In genomic region chr17:7842950-7843535, GRCh38 we compare ENCODE assay signal across 8 cellular contexts. TPM values are rescaled to one million over a fixed set of nuclear protein-coding genes. Genes with fewer than 3 reads are reported as not detected.
DNase-seq lines count a peak whose midpoint lies in the region.

No MANE protein-coding gene starts in this region.

- no peaks in the 10 kb centered on the region for H3K27me3 Mint-ChIP-seq in activated CD4-positive, alpha-beta T cell treated with anti-CD3 and anti-CD28 coated beads, Interleukin-2, amount 10 ng/mL, durations not matched to agents 7 days and 5 days

- CTCF ChIA-PET in activated CD4-positive, alpha-beta T cell treated with anti-CD3 and anti-CD28 coated beads, Interleukin-2, amount 10 ng/mL, durations not matched to agents 7 days and 5 days (lab: Charles Lee): interaction anchor here (1.3 to 3.4 kb wide), 3 partner anchors 8 to 10 kb away, joined by 3 to 12 read pairs (median 6); partner anchors contain the start of gene KDM6B

- H3K36me3 ChIP-seq in thymus (ENCODE audit: control insufficient read depth, insufficient read depth): peaks cover 28% of the 10 kb centered on the region

- POLR2A ChIA-PET in activated CD4-positive, alpha-beta T cell treated with anti-CD3 and anti-CD28 coated beads, Interleukin-2, amount 10 ng/mL, durations not matched to agents 7 days and 5 days (lab: Charles Lee): no interaction called here

- peak overlapping the region; percentile 98 for H3K4me3 Mint-ChIP-seq in activated CD4-positive, alpha-beta T cell treated with anti-CD3 and anti-CD28 coated beads, Interleukin-2, amount 10 ng/mL, durations not matched to agents 7 days and 5 days

- H3K36me3 Mint-ChIP-seq in activated CD4-positive, alpha-beta T cell treated with anti-CD3 and anti-CD28 coated beads, Interleukin-2, amount 10 ng/mL, durations not matched to agents 7 days and 5 days (ENCODE audit: low read depth): peaks cover 4% of the 10 kb centered on the region

- H3K9me3 ChIP-seq in thymus (ENCODE audit: control insufficient read depth): no peaks in the 10 kb centered on the region

- H3K4me3 ChIP-seq in thymus (ENCODE audit: low read length): peak overlapping the region; percentile 65

- no peaks in the 10 kb centered on the region for H3K27me3 ChIP-seq in thymus (ENCODE audit: control insufficient read depth, insufficient read depth)

- peak overlapping the region; percentile 97 for H3K27ac Mint-ChIP-seq in activated CD4-positive, alpha-beta T cell treated with anti-CD3 and anti-CD28 coated beads, Interleukin-2, amount 10 ng/mL, durations not matched to agents 7 days and 5 days

- no peaks in the 10 kb centered on the region for H3K9me3 Mint-ChIP-seq in activated CD4-positive, alpha-beta T cell treated with anti-CD3 and anti-CD28 coated beads, Interleukin-2, amount 10 ng/mL, durations not matched to agents 7 days and 5 days

- H3K4me1 Mint-ChIP-seq in activated CD4-positive, alpha-beta T cell treated with anti-CD3 and anti-CD28 coated beads, Interleukin-2, amount 10 ng/mL, durations not matched to agents 7 days and 5 days: peaks cover 47% of the 10 kb centered on the region

- H3K27ac ChIP-seq in epithelial cell of prostate (peak overlapping the region; percentile 100), thymus (ENCODE audit: low read depth) (peak overlapping the region; percentile 95)

- peaks cover 31% of the 10 kb centered on the region for H3K4me1 ChIP-seq in thymus (ENCODE audit: control insufficient read depth, insufficient read depth, low read length)

- WGBS in thymus: under 1% methylated on average over 27 of the region's 27 CpGs

- peak; percentile 33 to 49 for DNase-seq in SHP77 (lab: John Stamatoyannopoulos, UW)
- DNase-seq in SHP77 treated with DMSO at 0.1 percent for 48 hours (lab: John Stamatoyannopoulos, UW): no peak
- peak; percentile 43 for DNase-seq in KG1 (lab: John Stamatoyannopoulos, UW)
- no peak for DNase-seq in activated CD4-positive, alpha-beta T cell treated with anti-CD3 and anti-CD28 coated beads, Interleukin-2, amount 10 ng/mL, durations not matched to agents 7 days and 5 days
- DNase-seq in epithelial cell of prostate (ENCODE audit: low read depth, low spot score): peak; percentile 84
- DNase-seq in mucosa of gallbladder (ENCODE audit: low spot score): peak; percentile 70
- no peak for DNase-seq in NCI-H2081 treated with DMSO at 0.1 percent for 48 hours (lab: John Stamatoyannopoulos, UW)

RNA-seq across cellular contexts. Expression of gene KDM6B, which starts 9.0 kb away (rescaled TPM):
- 10 to 100 TPM; 12.3 to 12.8 TPM for total RNA-seq in activated CD4-positive, alpha-beta T cell treated with anti-CD3 and anti-CD28 coated beads, Interleukin-2, amount 10 ng/mL, durations not matched to agents 7 days and 5 days
- 52.5 TPM for total RNA-seq in mucosa of gallbladder
- polyA plus RNA-seq in thymus: 16.3 TPM

RNA-seq across cellular contexts. Expression of gene TMEM88, which starts 11.8 kb away (rescaled TPM):
- under 1 TPM; 0.55 to 0.87 TPM for total RNA-seq in activated CD4-positive, alpha-beta T cell treated with anti-CD3 and anti-CD28 coated beads, Interleukin-2, amount 10 ng/mL, durations not matched to agents 7 days and 5 days
- total RNA-seq in mucosa of gallbladder: 5.8 TPM
- 29.1 TPM for polyA plus RNA-seq in thymus

RNA-seq across cellular contexts. Expression of gene NAA38, which starts 14.3 kb away (rescaled TPM):
- 10 to 100 TPM; 84.2 to 93.0 TPM for total RNA-seq in activated CD4-positive, alpha-beta T cell treated with anti-CD3 and anti-CD28 coated beads, Interleukin-2, amount 10 ng/mL, durations not matched to agents 7 days and 5 days
- total RNA-seq in mucosa of gallbladder: 79.0 TPM
- 85.3 TPM for polyA plus RNA-seq in thymus

RNA-seq across cellular contexts. Expression of gene CYB5D1, which starts 14.8 kb away (rescaled TPM):
- 1 to 10 TPM; 8.2 to 9.0 TPM for total RNA-seq in activated CD4-positive, alpha-beta T cell treated with anti-CD3 and anti-CD28 coated beads, Interleukin-2, amount 10 ng/mL, durations not matched to agents 7 days and 5 days
- 21.9 TPM for total RNA-seq in mucosa of gallbladder
- 6.0 TPM for polyA plus RNA-seq in thymus

RNA-seq across cellular contexts. Expression of gene CHD3, which starts 45.5 kb away (rescaled TPM):
- 100 to 1,000 TPM; 216 to 223 TPM for total RNA-seq in activated CD4-positive, alpha-beta T cell treated with anti-CD3 and anti-CD28 coated beads, Interleukin-2, amount 10 ng/mL, durations not matched to agents 7 days and 5 days
- total RNA-seq in mucosa of gallbladder: 127 TPM
- 119 TPM for polyA plus RNA-seq in thymus

Comparison
In these comparisons a context has a peak if more than half of its experiments do, and no peak if none do; other contexts are left out.
1. DNase-seq: peak in SHP77 (2 of 2), KG1 (single experiment), epithelial cell of prostate (single experiment) and mucosa of gallbladder (single experiment); none in SHP77 treated with DMSO at 0.1 percent for 48 hours (single experiment), activated CD4-positive, alpha-beta T cell treated with anti-CD3 and anti-CD28 coated beads, Interleukin-2, amount 10 ng/mL, durations not matched to agents 7 days and 5 days (single experiment) and NCI-H2081 treated with DMSO at 0.1 percent for 48 hours (single experiment).